8 cellular contexts compared by ENCODE assay signal in the genomic region with DNA sequence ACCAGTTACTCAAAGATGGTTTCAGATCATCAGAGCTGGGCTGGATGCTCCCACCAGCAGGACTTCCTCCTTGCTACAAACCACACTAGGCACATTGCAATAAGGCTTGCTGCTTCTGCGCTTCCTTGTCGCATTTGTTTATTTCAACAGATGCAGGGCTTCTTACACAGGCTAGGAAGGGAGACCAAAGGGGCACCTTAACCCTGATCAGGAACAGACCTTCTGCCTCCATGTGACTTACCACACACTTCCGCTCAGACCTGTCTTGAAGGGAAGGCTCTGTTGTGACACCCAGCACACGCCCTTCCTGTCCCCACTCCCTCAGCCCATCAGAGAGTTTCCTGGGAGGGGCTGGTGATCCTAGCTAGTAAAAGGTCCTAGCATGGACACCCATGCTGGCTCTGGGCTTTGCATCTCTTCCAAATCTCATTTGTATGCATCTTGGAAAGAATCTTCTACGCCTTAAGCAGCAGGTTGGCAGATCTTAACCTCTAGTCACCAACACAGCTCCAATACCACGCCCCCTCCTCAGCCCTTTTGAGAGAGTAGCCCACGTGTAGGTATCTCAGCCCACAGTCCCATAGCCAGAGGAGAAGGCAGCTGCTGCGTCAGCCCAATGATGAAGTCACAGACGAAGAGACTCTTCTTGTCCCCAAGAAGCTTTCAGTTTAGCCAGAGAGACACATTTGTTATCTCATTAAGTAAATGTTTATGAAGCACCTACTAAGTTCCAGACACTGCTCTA.
A peak's percentile ranks its signal among the peaks of the same experiment; 100 is the strongest.
DNase-seq lines count a peak whose midpoint lies in the region; ATAC-seq and TF ChIP-seq lines count a peak whose summit lies in the region.

No MANE protein-coding gene starts in this region.

- no peak for TF ChIP-seq CTCF in GM20000 (IDR thresholded peaks at IDR 0.05; ENCODE audit: extremely low read depth, missing control alignments)

- peak; percentile 95 for DNase-seq in SKM-1 treated with dmso at 0.1 percent for 144 hours (lab: John Stamatoyannopoulos, UW; ENCODE audit: unreplicated experiment)
- DNase-seq in activated naive CD4-positive, alpha-beta T cell treated with anti-CD3 and anti-CD28 coated beads, Interleukin-2, amount 50 U/mL, for 16 hours: peak; percentile 19
- DNase-seq in stimulated activated CD4-positive, alpha-beta T cell treated with anti-CD3 and anti-CD28 coated beads, Interleukin-12 subunit alpha, Interleukin-12 subunit beta, amount 100 ng/mL, for 24 hours (ENCODE audit: low read depth in 2 of 2): peak; percentile 8 to 10
- DNase-seq in GM20000 (ENCODE audit: low spot score): no peak
- no peak for DNase-seq in globus pallidus (ENCODE audit: low spot score)
- DNase-seq in superior temporal gyrus (ENCODE audit: extremely low spot score): no peak

- ATAC-seq in GM18861 (IDR thresholded peaks at IDR 0.05; ENCODE audit: unreplicated experiment): peak; percentile 84
- no peak for ATAC-seq in GM21619 (IDR thresholded peaks at IDR 0.05; ENCODE audit: unreplicated experiment)

Comparison
In these comparisons a context has a peak if more than half of its experiments do, and no peak if none do; other contexts are left out.
1. DNase-seq: peak in SKM-1 treated with dmso at 0.1 percent for 144 hours (single experiment), activated naive CD4-positive, alpha-beta T cell treated with anti-CD3 and anti-CD28 coated beads, Interleukin-2, amount 50 U/mL, for 16 hours (single experiment) and stimulated activated CD4-positive, alpha-beta T cell treated with anti-CD3 and anti-CD28 coated beads, Interleukin-12 subunit alpha, Interleukin-12 subunit beta, amount 100 ng/mL, for 24 hours (2 of 2); none in GM20000 (single experiment), globus pallidus (single experiment) and superior temporal gyrus (single experiment).